In genomic region chr19:3572855-3573161, GRCh38 we compare ENCODE assay signal across 8 cellular contexts. TPM values are rescaled to one million over a fixed set of nuclear protein-coding genes. Genes with fewer than 3 reads are reported as not detected.
DNase-seq lines count a peak whose midpoint lies in the region; ATAC-seq and TF ChIP-seq lines count a peak whose summit lies in the region.

TSS of gene HMG20B (plus strand) at chr19:3572944. CDS start at chr19:3573310, 366 bp downstream.

- peaks cover 47% of the 10 kb centered on the region for H3K36me3 Mint-ChIP-seq in dendritic cell treated with granulocyte-macrophage colony-stimulating factor and Interleukin-4, amounts not matched to agents 40 ng/mL and 50 ng/mL, for 4 days (ENCODE audit: low read depth)

- intact Hi-C loops in dendritic cell treated with granulocyte-macrophage colony-stimulating factor and Interleukin-4, amounts not matched to agents 40 ng/mL and 50 ng/mL, for 4 days (cut with micrococcal nuclease): loop anchor here (2.0 kb wide), 2 partner anchors 14 to 66 kb away; partner anchors contain the start of gene FZR1
- intact Hi-C loops in aorta (cut with DNase I): loop anchor here in 1 of 2 donors (1.0 to 5.0 kb wide), 2 partner anchors 16 to 34 kb away; partner anchors contain the start of genes MFSD12 and TBXA2R

- H3K4me1 Mint-ChIP-seq in dendritic cell treated with granulocyte-macrophage colony-stimulating factor and Interleukin-4, amounts not matched to agents 40 ng/mL and 50 ng/mL, for 4 days (ENCODE audit: low read depth): peaks cover 56% of the 10 kb centered on the region

- peaks cover 13% of the 10 kb centered on the region for H3K4me1 ChIP-seq in Karpas-422 (ENCODE audit: low read length)
- peaks cover 20% of the 10 kb centered on the region for H3K4me1 ChIP-seq in mononuclear cell (ENCODE audit: insufficient read depth, low read length)
- H3K4me1 ChIP-seq in aorta (ENCODE audit: control insufficient read depth in 1 of 2, insufficient read depth in 2 of 2, low read length in 2 of 2): no peaks in the 10 kb centered on the region

- peak within 1 kb of the TSS; percentile 94 for H3K9ac ChIP-seq in Karpas-422 (ENCODE audit: low read length)

- peaks cover 10% of the 10 kb centered on the region; the same call in 1 of the 2 replicates for H3K36me3 ChIP-seq in Karpas-422 (ENCODE audit: insufficient read depth, low read length)
- H3K36me3 ChIP-seq in aorta (ENCODE audit: control insufficient read depth in 1 of 2, insufficient read depth in 2 of 2, low read length in 1 of 2): no peaks in the 10 kb centered on the region

- peaks cover 13% of the 10 kb centered on the region for H3K79me2 ChIP-seq in Karpas-422 (ENCODE audit: low read length)

- no peak for DNase-seq in AG09309 (ENCODE audit: low read depth)
- no peak for DNase-seq in Karpas-422
- no peak for DNase-seq in aorta
- DNase-seq in NCI-H146 (lab: John Stamatoyannopoulos, UW): no peak
- DNase-seq in GM10266 (ENCODE audit: extremely low spot score): no peak
- no peak for DNase-seq in stimulated activated CD4-positive, alpha-beta T cell treated with anti-CD3 and anti-CD28 coated beads, Interleukin-1b, Interleukin-23, amount 100 ng/mL, for 48 hours

- WGBS in aorta, 2 donors: 1 to 2% methylated on average over 16 to 30 of the region's 30 CpGs

- H3K9me3 ChIP-seq in Karpas-422 (ENCODE audit: low read length) (no peaks in the 10 kb centered on the region), mononuclear cell (ENCODE audit: low read depth, low read length) (no peaks in the 10 kb centered on the region), aorta (ENCODE audit: control insufficient read depth, low read length) (no peaks in the 10 kb centered on the region)

- H3K27me3 ChIP-seq in Karpas-422 (ENCODE audit: low read length) (no peaks in the 10 kb centered on the region), mononuclear cell (ENCODE audit: insufficient read depth, low read length) (no peaks in the 10 kb centered on the region), aorta (ENCODE audit: control insufficient read depth in 1 of 2, insufficient read depth in 2 of 2, low read length in 1 of 2) (no peaks in the 10 kb centered on the region)

- peak within 1 kb of the TSS; percentile 88 for H3K4me3 Mint-ChIP-seq in dendritic cell treated with granulocyte-macrophage colony-stimulating factor and Interleukin-4, amounts not matched to agents 40 ng/mL and 50 ng/mL, for 4 days

- H3K27ac Mint-ChIP-seq in dendritic cell treated with granulocyte-macrophage colony-stimulating factor and Interleukin-4, amounts not matched to agents 40 ng/mL and 50 ng/mL, for 4 days: peak within 1 kb of the TSS; percentile 85

- peak within 1 kb of the TSS; percentile 88; the same call in 1 of the 2 replicates for H2AFZ ChIP-seq in Karpas-422 (ENCODE audit: low read length)

- H3K9me3 Mint-ChIP-seq in dendritic cell treated with granulocyte-macrophage colony-stimulating factor and Interleukin-4, amounts not matched to agents 40 ng/mL and 50 ng/mL, for 4 days: no peaks in the 10 kb centered on the region

- peak within 1 kb of the TSS; percentile 68 for H3K27ac ChIP-seq in Karpas-422 (ENCODE audit: low read length)
- H3K27ac ChIP-seq in aorta (ENCODE audit: low read depth in 1 of 2, low read length in 2 of 2): peak within 1 kb of the TSS in 1 of 2 donors; percentile 32

- H3K4me2 ChIP-seq in Karpas-422 (ENCODE audit: low read depth, low read length, poor library complexity, severe bottlenecking): peak within 1 kb of the TSS; percentile 99

- no peaks in the 10 kb centered on the region for H3K27me3 Mint-ChIP-seq in dendritic cell treated with granulocyte-macrophage colony-stimulating factor and Interleukin-4, amounts not matched to agents 40 ng/mL and 50 ng/mL, for 4 days

- no peak for ATAC-seq in aorta (ENCODE audit: low FRiP score)

- H4K20me1 ChIP-seq in Karpas-422 (ENCODE audit: insufficient read depth, low read depth, low read length): peaks cover 7% of the 10 kb centered on the region; the same call in 1 of the 2 replicates

- TF ChIP-seq CTCF in AG09309 (IDR thresholded peaks at IDR 0.05; ENCODE audit: control insufficient read depth, insufficient read depth, low read depth, low read length, missing control alignments) (no peak), GM10266 (IDR thresholded peaks at IDR 0.05; ENCODE audit: control insufficient read depth, insufficient read depth, low read depth, missing control alignments) (no peak)

- H3K9me2 ChIP-seq in Karpas-422 (replicated peaks; ENCODE audit: insufficient read depth, low read length): no peaks in the 10 kb centered on the region

- H3K4me3 ChIP-seq in AG09309 (ENCODE audit: control insufficient read depth, low read depth, low read length): peak within 1 kb of the TSS; percentile 98
- peak within 1 kb of the TSS; percentile 97 for H3K4me3 ChIP-seq in Karpas-422 (ENCODE audit: low read length)
- H3K4me3 ChIP-seq in mononuclear cell (ENCODE audit: low read length): peak within 1 kb of the TSS; percentile 62
- peak within 1 kb of the TSS; percentile 74 to 94 for H3K4me3 ChIP-seq in aorta (ENCODE audit: low read length in 2 of 2)

RNA-seq across cellular contexts. Expression of gene HMG20B, which starts in this region (rescaled TPM):
- 53.7 and 127 TPM in 2 replicates for total RNA-seq in Karpas-422 (2014; rRNA removed; shearing (Covaris generic); ENCODE audit: low replicate concordance)
- total RNA-seq in mononuclear cell (34.7 TPM), aorta (10 to 100 TPM; 66.3 to 67.8 TPM)
- 100 to 1,000 TPM in 1 of 2 donors, 10 to 100 TPM in 1; 67.7 to 175 TPM for polyA plus RNA-seq in aorta
